In the genomic region with DNA sequence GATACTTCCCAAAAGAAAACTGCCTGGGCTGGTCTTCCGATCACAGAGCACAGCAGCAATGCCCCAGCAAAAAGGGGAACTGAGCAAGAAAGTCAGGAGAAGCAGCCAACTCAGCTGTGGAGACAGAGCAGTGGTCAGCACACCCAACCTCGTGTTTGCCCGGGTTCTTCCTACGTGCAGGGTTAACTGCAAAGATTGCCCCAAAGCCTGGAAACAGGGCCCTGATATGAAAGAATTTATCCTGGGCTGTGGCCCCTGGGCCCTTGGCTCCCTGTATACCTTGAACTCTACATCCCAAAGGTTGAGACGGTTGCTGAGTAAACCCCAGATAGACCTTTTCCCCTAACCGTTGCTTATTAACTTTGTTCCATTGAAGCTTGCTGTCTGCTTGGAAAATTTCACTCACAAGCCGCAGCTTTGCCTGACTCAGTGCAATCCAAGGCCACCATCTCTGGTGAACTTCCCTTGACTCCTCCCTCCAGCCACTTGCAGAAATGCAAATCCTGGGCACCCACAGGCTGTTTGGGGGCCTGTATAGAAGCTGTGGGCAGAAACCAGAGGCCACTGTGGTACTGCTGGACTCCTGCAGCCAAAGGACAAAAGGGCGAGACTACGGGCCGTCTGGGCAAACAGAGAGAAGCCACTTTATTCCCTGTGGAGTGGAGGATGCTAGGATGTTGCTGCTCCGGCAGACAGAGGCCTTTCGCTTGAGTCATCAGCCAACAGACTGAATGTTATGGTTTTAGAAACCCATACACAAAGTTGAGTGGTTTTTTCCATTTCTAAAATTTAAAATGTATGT, we compare ENCODE assay signal across 8 cellular contexts. TPM values are rescaled to one million over a fixed set of nuclear protein-coding genes. Genes with fewer than 3 reads are reported as not detected.
DNase-seq lines count a peak whose midpoint lies in the region; ATAC-seq and TF ChIP-seq lines count a peak whose summit lies in the region.

No MANE protein-coding gene starts in this region.

- TF ChIP-seq CTCF in CD14-positive monocyte (IDR thresholded peaks at IDR 0.05): no peak
- TF ChIP-seq CTCF in thoracic aorta (IDR thresholded peaks at IDR 0.05): no peak
- TF ChIP-seq CTCF in GM13976 (IDR thresholded peaks at IDR 0.05; ENCODE audit: borderline replicate concordance, control extremely low read depth, extremely low read depth, insufficient read depth, missing control alignments): no peak

- H3K9me3 ChIP-seq in thoracic aorta: no peaks in the 10 kb centered on the region

- peaks cover 13 to 55% of the 10 kb centered on the region in 2 donors for H3K4me1 ChIP-seq in thoracic aorta (ENCODE audit: control insufficient read depth in 1 of 2, low read depth in 2 of 2)

- H3K9me3 Mint-ChIP-seq in CD14-positive monocyte: no peaks in the 10 kb centered on the region
- H3K9me3 Mint-ChIP-seq in activated naive CD8-positive, alpha-beta T cell (ENCODE audit: low read depth): no peaks in the 10 kb centered on the region

- H3K27me3 ChIP-seq in thoracic aorta (replicated peaks; ENCODE audit: insufficient read depth): no peaks in the 10 kb centered on the region

- H3K27me3 Mint-ChIP-seq in CD14-positive monocyte (ENCODE audit: low read depth in 3 of 3): peaks cover 0 to 9% (median 4%) of the 10 kb centered on the region in 3 donors
- H3K27me3 Mint-ChIP-seq in activated naive CD8-positive, alpha-beta T cell: no peaks in the 10 kb centered on the region

- in situ Hi-C loops in GM13976 (cut with MboI; ENCODE audit: low sequenced_read_pairs, unreplicated experiment): no loop called here

- peak overlapping the region; percentile 28 to 52 for H3K27ac ChIP-seq in thoracic aorta

- no peaks in the 10 kb centered on the region for H3K36me3 ChIP-seq in thoracic aorta

- peak; percentile 67 for ATAC-seq in GM19467 (IDR thresholded peaks at IDR 0.05; ENCODE audit: unreplicated experiment)
- peak; percentile 71 for ATAC-seq in HG03520 (IDR thresholded peaks at IDR 0.05; ENCODE audit: unreplicated experiment)
- ATAC-seq in thoracic aorta (ENCODE audit: insufficient number of reproducible peaks, low FRiP score, low read depth): no peak

- H3K4me3 ChIP-seq in thoracic aorta: no peak overlapping the region

- intact Hi-C loops in CD14-positive monocyte (cut with micrococcal nuclease): no loop called here

- H3K27ac Mint-ChIP-seq in CD14-positive monocyte: peak overlapping the region; percentile 83 to 93 (median 90)
- H3K27ac Mint-ChIP-seq in activated naive CD8-positive, alpha-beta T cell: peak overlapping the region; percentile 16

- no peak overlapping the region for H3K4me3 Mint-ChIP-seq in CD14-positive monocyte
- no peak overlapping the region for H3K4me3 Mint-ChIP-seq in activated naive CD8-positive, alpha-beta T cell

- DNase-seq in CD14-positive monocyte (ENCODE audit: low spot score) (peak; percentile 71), islet precursor cell (peak; percentile 97), thoracic aorta (ENCODE audit: low spot score) (no peak), GM13976 (ENCODE audit: low spot score) (no peak), NCI-H2107 (lab: John Stamatoyannopoulos, UW) (no peak)

- H3K4me1 Mint-ChIP-seq in CD14-positive monocyte: peaks cover 30% of the 10 kb centered on the region
- H3K4me1 Mint-ChIP-seq in activated naive CD8-positive, alpha-beta T cell (ENCODE audit: low read depth): no peaks in the 10 kb centered on the region

- no peaks in the 10 kb centered on the region for H3K36me3 Mint-ChIP-seq in CD14-positive monocyte
- no peaks in the 10 kb centered on the region for H3K36me3 Mint-ChIP-seq in activated naive CD8-positive, alpha-beta T cell

RNA-seq across cellular contexts. Expression of gene NRP2, which starts 18.2 kb away (rescaled TPM):
- 1 to 10 TPM in 1 of 2 donors, under 1 TPM in 1; 0.97 to 1.6 TPM for polyA plus RNA-seq in CD14-positive monocyte
- total RNA-seq in thoracic aorta: 10 to 100 TPM; 73.5 to 75.1 TPM

Comparison
In these comparisons a context has a peak if more than half of its experiments do, and no peak if none do; other contexts are left out.
1. DNase-seq: peak in CD14-positive monocyte (single experiment) and islet precursor cell (single experiment); none in thoracic aorta (single experiment), GM13976 (single experiment) and NCI-H2107 (single experiment).